Comparison of ENCODE assay signal across 8 cellular contexts in the genomic region with DNA sequence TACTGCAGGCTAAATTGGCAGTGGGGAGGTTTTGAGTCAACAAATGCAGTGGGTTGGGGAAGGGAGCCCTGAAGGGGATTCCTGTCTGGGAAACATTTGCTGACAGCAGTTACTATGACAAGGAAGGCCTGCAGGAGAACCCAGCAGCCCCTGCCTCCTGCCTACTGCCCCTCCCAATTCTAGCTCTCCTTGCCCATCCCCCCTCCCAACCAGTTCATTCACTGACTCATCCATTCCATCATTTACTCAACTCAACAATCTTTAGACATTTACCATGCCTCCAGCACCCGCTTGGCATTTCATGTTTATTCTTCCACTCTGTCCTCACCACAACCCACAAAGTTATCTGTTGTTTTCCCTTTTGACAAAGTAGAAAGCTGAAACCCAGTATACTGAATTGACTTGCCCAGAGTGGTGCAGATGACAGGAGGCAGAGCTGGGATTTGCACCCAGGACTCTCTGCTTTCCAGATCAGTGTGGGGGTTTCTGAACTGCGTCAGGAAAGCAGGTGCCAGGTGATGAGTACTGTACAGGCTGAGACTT.
DNase-seq lines count a peak whose midpoint lies in the region; ATAC-seq and TF ChIP-seq lines count a peak whose summit lies in the region.
"Had no signal": no experiment of that assay in that cellular context is flagged by ENCODE, and none has a peak within 500 bp of the region (broad histone marks: within the 10 kb centered on the region; RNA-seq: fewer than 3 reads in every experiment).

No MANE protein-coding gene starts in this region.

- TF ChIP-seq CTCF in HL-60 (IDR thresholded peaks at IDR 0.05; ENCODE audit: insufficient read depth, low read length) (no peak), epithelial cell of proximal tubule (conservative IDR thresholded peaks at IDR 0.05; ENCODE audit: low read depth, low read length) (no peak)

- peak overlapping the region; percentile 68 for H3K27ac ChIP-seq in HL-60 (replicated peaks)

- no peaks in the 10 kb centered on the region for H3K27me3 ChIP-seq in HL-60 (ENCODE audit: insufficient read depth, poor library complexity, severe bottlenecking)

- H3K4me3 ChIP-seq in HL-60 (replicated peaks; ENCODE audit: insufficient read depth, low read length): no peak overlapping the region
- no peak overlapping the region for H3K4me3 ChIP-seq in epithelial cell of proximal tubule (ENCODE audit: low read depth, low read length)
- H3K4me3 ChIP-seq: mucosa of descending colon had no signal

- DNase-seq in HL-60 (ENCODE audit: low read depth in 1 of 2, low spot score in 1 of 2) (peak; percentile 63 to 92), UCSD-AML1 (lab: John Stamatoyannopoulos, UW; ENCODE audit: unreplicated experiment) (peak; percentile 59), epithelial cell of proximal tubule (ENCODE audit: low read depth) (peak; percentile 22), D341Med (ENCODE audit: low spot score) (no peak), NCI-H146 treated with DMSO at 0.1 percent for 48 hours (lab: John Stamatoyannopoulos, UW; ENCODE audit: unreplicated experiment) (no peak)
- peak; percentile 28 to 49 for DNase-seq in stimulated activated CD4-positive, alpha-beta T cell treated with anti-CD3 and anti-CD28 coated beads, Interleukin-4, amount 100 ng/mL, for 48 hours (ENCODE audit: low read depth in 2 of 2)
- DNase-seq: mucosa of descending colon had no signal

- ATAC-seq in GM18511 (IDR thresholded peaks at IDR 0.05; ENCODE audit: unreplicated experiment): no peak
- ATAC-seq: mucosa of descending colon had no signal

Comparison
In these comparisons a context has a peak if more than half of its experiments do, and no peak if none do; other contexts are left out.
1. DNase-seq: peak in HL-60 (2 of 2), UCSD-AML1 (single experiment), epithelial cell of proximal tubule (single experiment) and stimulated activated CD4-positive, alpha-beta T cell treated with anti-CD3 and anti-CD28 coated beads, Interleukin-4, amount 100 ng/mL, for 48 hours (2 of 2); none in D341Med (single experiment) and NCI-H146 treated with DMSO at 0.1 percent for 48 hours (single experiment).